Comparison of ENCODE assay signal across 8 cellular contexts in genomic region chr17:27654654-27655524, GRCh38. TPM values are rescaled to one million over a fixed set of nuclear protein-coding genes. Genes with fewer than 3 reads are reported as not detected.
DNase-seq lines count a peak whose midpoint lies in the region; TF ChIP-seq lines count a peak whose summit lies in the region.

No MANE protein-coding gene starts in this region.

- H3K9me3 ChIP-seq in HEK293 (ENCODE audit: control insufficient read depth, insufficient read depth, low read depth, low read length) (no peaks in the 10 kb centered on the region), ascending aorta (no peaks in the 10 kb centered on the region)

- H3K4me1 ChIP-seq in HEK293 (ENCODE audit: control insufficient read depth, insufficient read depth, low read length) (no peaks in the 10 kb centered on the region), ascending aorta (no peaks in the 10 kb centered on the region)

- intact Hi-C loops in ascending aorta (cut with DNase I), result loop anchor here (2.0 to 5.0 kb wide), 2 partner anchors 102 to 418 kb away; no protein-coding TSS in a partner anchor

- peaks cover 8% of the 10 kb centered on the region for H3K4me1 Mint-ChIP-seq in T-helper 2 cell treated with Interferon-gamma antibody and Interleukin-4, amounts not matched to agents 5 μg/mL and 100 μg/mL, for 36 hours (ENCODE audit: low read depth)

- DNase-seq in EL, result peak; percentile 75
- peak; percentile 0 for DNase-seq in NCI-H128 (lab: John Stamatoyannopoulos, UW; ENCODE audit: unreplicated experiment)
- peak; percentile 58 for DNase-seq in T-helper 2 cell treated with Interferon-gamma antibody and Interleukin-4, amounts not matched to agents 5 μg/mL and 100 μg/mL, for 36 hours (ENCODE audit: low spot score)
- no peak for DNase-seq in ascending aorta (ENCODE audit: low spot score in 2 of 2)
- peak; percentile 13 to 36 for DNase-seq in hippocampal formation (lab: John Stamatoyannopoulos, UW)
- peak; percentile 65 for DNase-seq in stimulated activated CD4-positive, alpha-beta T cell treated with anti-CD3 and anti-CD28 coated beads, Interleukin-12 subunit alpha, Interleukin-12 subunit beta, amount 100 ng/mL, for 4 hours
- no peak for DNase-seq in amniotic stem cell (lab: John Stamatoyannopoulos, UW)

- no peaks in the 10 kb centered on the region for H3K9me3 Mint-ChIP-seq in T-helper 2 cell treated with Interferon-gamma antibody and Interleukin-4, amounts not matched to agents 5 μg/mL and 100 μg/mL, for 36 hours

- H3K27ac ChIP-seq in HEK293 (ENCODE audit: extremely low read depth, low read depth, low read length) (no peak overlapping the region), ascending aorta (no peak overlapping the region)

- H3K36me3 Mint-ChIP-seq in T-helper 2 cell treated with Interferon-gamma antibody and Interleukin-4, amounts not matched to agents 5 μg/mL and 100 μg/mL, for 36 hours (ENCODE audit: low read depth), result no peaks in the 10 kb centered on the region

- no peak overlapping the region for H3K27ac Mint-ChIP-seq in T-helper 2 cell treated with Interferon-gamma antibody and Interleukin-4, amounts not matched to agents 5 μg/mL and 100 μg/mL, for 36 hours

- POLR2A ChIA-PET in HEK293 (lab: Yijun Ruan, JAX), result interaction anchor here (1.3 kb wide), 1 partner anchor 102 kb away, joined by 4 read pairs; no protein-coding TSS in a partner anchor

- peak; percentile 96 for TF ChIP-seq CTCF in HEK293 (tag by site-specific recombination; IDR thresholded peaks at IDR 0.05)
- peak; percentile 54 to 85 (median 78) for TF ChIP-seq CTCF in ascending aorta (IDR thresholded peaks at IDR 0.05)

- CTCF ChIA-PET in HEK293 (lab: Yijun Ruan, JAX), result interaction anchor here (0.5 to 11.6 kb wide), 76 partner anchors 8 to 647 kb away, joined by 3 to 278 read pairs (median 4); no protein-coding TSS in a partner anchor

- H3K27me3 Mint-ChIP-seq in T-helper 2 cell treated with Interferon-gamma antibody and Interleukin-4, amounts not matched to agents 5 μg/mL and 100 μg/mL, for 36 hours (ENCODE audit: low read depth), result no peaks in the 10 kb centered on the region

- no peak overlapping the region for H3K4me3 Mint-ChIP-seq in T-helper 2 cell treated with Interferon-gamma antibody and Interleukin-4, amounts not matched to agents 5 μg/mL and 100 μg/mL, for 36 hours

- H3K27me3 ChIP-seq in ascending aorta, result no peaks in the 10 kb centered on the region

- no peak overlapping the region for H3K4me3 ChIP-seq in HEK293 (ENCODE audit: low read depth, low read length)
- no peak overlapping the region for H3K4me3 ChIP-seq in ascending aorta

- H3K36me3 ChIP-seq in HEK293 (ENCODE audit: control insufficient read depth in 2 of 2, insufficient read depth in 1 of 2, low read length in 2 of 2) (no peaks in the 10 kb centered on the region), ascending aorta (no peaks in the 10 kb centered on the region)

TF ChIP-seq in HEK293, 187 proteins besides CTCF, POLR2A, EP300 and RAD21 (continues in another document):
- TF ChIP-seq ZNF266 (tag by site-specific recombination; IDR thresholded peaks at IDR 0.05; ENCODE audit: low read depth), result no peak
- no peak for TF ChIP-seq ZNF211 (tag by site-specific recombination; IDR thresholded peaks at IDR 0.05; ENCODE audit: low read depth)
- no peak for TF ChIP-seq HOXA7 (CRISPR knock-in tag; IDR thresholded peaks at IDR 0.05; ENCODE audit: borderline replicate concordance)
- no peak for TF ChIP-seq PRDM6 (tag by site-specific recombination; IDR thresholded peaks at IDR 0.05)
- TF ChIP-seq ZNF791 (tag by site-specific recombination; IDR thresholded peaks at IDR 0.05), result no peak
- no peak for TF ChIP-seq ZNF112 (tag by site-specific recombination; IDR thresholded peaks at IDR 0.05)
- TF ChIP-seq ZNF664 (tag by site-specific recombination; IDR thresholded peaks at IDR 0.05), result peak; percentile 72; the same call in 1 of the 2 replicates
- no peak for TF ChIP-seq PBX3 (CRISPR knock-in tag; IDR thresholded peaks at IDR 0.05)
- no peak for TF ChIP-seq PRDM2 (tag by site-specific recombination; IDR thresholded peaks at IDR 0.05; ENCODE audit: borderline replicate concordance)
- no peak for TF ChIP-seq ZBTB6 (tag by site-specific recombination; IDR thresholded peaks at IDR 0.05)
- TF ChIP-seq HOXD13 (CRISPR knock-in tag; IDR thresholded peaks at IDR 0.05; ENCODE audit: borderline replicate concordance), result no peak

RNA-seq across cellular contexts. Expression of gene LGALS9, which starts 23.9 kb away (rescaled TPM):
- 34.3 TPM for total RNA-seq in ascending aorta

Comparison
In these comparisons a context has a peak if more than half of its experiments do, and no peak if none do; other contexts are left out.
1. DNase-seq: peak in EL (single experiment), NCI-H128 (single experiment), T-helper 2 cell treated with Interferon-gamma antibody and Interleukin-4, amounts not matched to agents 5 μg/mL and 100 μg/mL, for 36 hours (single experiment), hippocampal formation (2 of 2) and stimulated activated CD4-positive, alpha-beta T cell treated with anti-CD3 and anti-CD28 coated beads, Interleukin-12 subunit alpha, Interleukin-12 subunit beta, amount 100 ng/mL, for 4 hours (single experiment); none in ascending aorta (0 of 2) and amniotic stem cell (single experiment).